8 cellular contexts compared by ENCODE assay signal in the genomic region with DNA sequence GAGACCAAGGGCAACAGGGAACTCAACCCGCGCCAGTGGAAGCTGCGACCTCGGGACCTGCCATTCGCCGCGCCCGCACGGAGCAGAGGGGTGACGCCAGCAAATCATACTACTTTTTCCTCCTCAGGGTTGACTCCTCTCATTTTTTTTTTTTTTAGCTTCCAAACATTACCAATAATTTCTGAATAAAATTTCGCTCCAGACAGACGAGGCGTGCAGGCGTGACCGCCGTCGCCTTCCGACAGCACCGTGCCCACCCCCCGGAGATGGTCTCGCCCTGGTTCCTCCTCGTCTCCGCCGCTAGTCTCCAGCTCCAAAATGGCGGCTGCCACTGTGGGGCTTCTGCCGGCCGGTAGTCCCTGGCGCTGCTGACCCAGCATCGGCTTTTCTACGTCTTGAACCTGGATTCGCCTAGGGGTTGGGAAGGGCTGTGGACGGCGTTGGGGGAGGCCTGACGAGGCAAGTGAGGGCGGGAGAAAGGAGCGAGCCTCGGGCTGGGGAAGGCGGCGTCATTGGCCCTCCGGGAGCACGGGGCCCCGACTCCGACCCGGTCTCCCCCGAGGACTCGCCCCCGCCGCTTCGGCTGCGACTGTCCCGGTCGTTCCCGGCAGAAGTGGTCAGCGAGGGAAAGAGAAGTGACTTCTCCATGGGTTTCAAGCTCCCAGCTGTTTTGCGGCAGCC. TPM values are rescaled to one million over a fixed set of nuclear protein-coding genes. Genes with fewer than 3 reads are reported as not detected.
A peak's percentile ranks its signal among the peaks of the same experiment; 100 is the strongest.
DNase-seq lines count a peak whose midpoint lies in the region; ATAC-seq and TF ChIP-seq lines count a peak whose summit lies in the region.

A gene (plus strand): TSS at position 300 of the 681 bp plus-strand sequence. CDS start 9,016 bp downstream, outside the sequence.
A gene (minus strand): TSS at position 37 of the 681 bp plus-strand sequence. CDS start 4,069 bp downstream, outside the sequence.

- peak within 1 kb of the TSS; percentile 69 for H3K4me3 ChIP-seq in GM12865 (ENCODE audit: low read depth, low read length)
- peak within 1 kb of the TSS; percentile 74 for H3K4me3 ChIP-seq in upper lobe of right lung

- peak; percentile 92 for DNase-seq in GM12865 (ENCODE audit: low read depth)
- peak; percentile 95 for DNase-seq in NCI-H1092 treated with DMSO at 0.1 percent for 48 hours (lab: John Stamatoyannopoulos, UW)
- DNase-seq in T-cell: peak; percentile 48 to 86 (median 76)
- peak; percentile 95 for DNase-seq in cardiac septum (ENCODE audit: low spot score)
- DNase-seq in posterior vena cava (ENCODE audit: low spot score): peak; percentile 96
- DNase-seq in upper lobe of right lung: peak; percentile 93

- ATAC-seq in HG02610 (IDR thresholded peaks at IDR 0.05; ENCODE audit: unreplicated experiment): peak; percentile 83
- ATAC-seq in T-cell (replicated peaks in 1 of 4): peak; percentile 89 to 91 (median 90)
- peak; percentile 95 for ATAC-seq in upper lobe of right lung

- peaks cover 1% of the 10 kb centered on the region for H3K36me3 Mint-ChIP-seq in T-cell

- peak within 1 kb of the TSS; percentile 98 to 99 (median 98) for H3K4me3 Mint-ChIP-seq in T-cell

- TF ChIP-seq CTCF in GM12865 (IDR thresholded peaks at IDR 0.05; ENCODE audit: insufficient read depth, low read depth, low read length, missing control alignments): no peak
- TF ChIP-seq CTCF in upper lobe of right lung (IDR thresholded peaks at IDR 0.05): no peak

- intact Hi-C loops in cardiac septum (cut with DNase I) (loop anchor here (2.0 to 5.0 kb wide), 4 partner anchors 15 to 560 kb away; a partner anchor contains a TSS), posterior vena cava (cut with DNase I) (loop anchor here in 1 of 2 donors (10.0 kb wide), 1 partner anchor 563 kb away; no protein-coding TSS in a partner anchor), upper lobe of right lung (cut with DNase I) (no loop called here)

- H3K4me1 Mint-ChIP-seq in T-cell: peaks cover 42 to 52% (median 50%) of the 10 kb centered on the region in 3 donors

- H3K4me1 ChIP-seq in upper lobe of right lung: peaks cover 29% of the 10 kb centered on the region

- H3K36me3 ChIP-seq in upper lobe of right lung: peaks cover 37% of the 10 kb centered on the region

- CTCF ChIA-PET in T-cell (lab: Charles Lee): interaction anchor here (0.6 to 7.3 kb wide), 10 partner anchors 10 to 1364 kb away, joined by 3 to 125 read pairs (median 4); a partner anchor contains a TSS

- whole genome bisulfite sequencing in adipose tissue, 3 donors: 0% methylated on average over 51 to 55 of the region's 55 CpGs

- H3K27me3 ChIP-seq in upper lobe of right lung: no peaks in the 10 kb centered on the region

- H3K9me3 Mint-ChIP-seq in T-cell: no peaks in the 10 kb centered on the region

- H3K27ac Mint-ChIP-seq in T-cell: peak within 1 kb of the TSS; percentile 100

- no peaks in the 10 kb centered on the region for H3K27me3 Mint-ChIP-seq in T-cell

- H3K27ac ChIP-seq in adipose tissue (ENCODE audit: low read depth, low read length): peak within 1 kb of the TSS; percentile 94
- H3K27ac ChIP-seq in upper lobe of right lung: peak within 1 kb of the TSS; percentile 93

- H3K9me3 ChIP-seq in upper lobe of right lung: no peaks in the 10 kb centered on the region

- POLR2A ChIA-PET in T-cell (lab: Charles Lee): interaction anchor here (0.6 to 2.1 kb wide), 15 partner anchors 15 to 1857 kb away, joined by 3 to 14 read pairs (median 3); a partner anchor contains a TSS

RNA-seq across cellular contexts. Expression of the first gene that starts in this region (rescaled TPM):
- 10 to 100 TPM; 27.6 to 57.4 (median 45.5) TPM for total RNA-seq in T-cell
- 10 to 100 TPM in 1 of 3 donors, 1 to 10 TPM in 2; 5.8 to 10.9 (median 9.4) TPM for polyA plus RNA-seq in adipose tissue
- 41.1 TPM for total RNA-seq in cardiac septum
- total RNA-seq in posterior vena cava: 10 to 100 TPM; 42.0 to 50.5 TPM
- total RNA-seq in upper lobe of right lung: 58.6 TPM

RNA-seq across cellular contexts. Expression of the second gene that starts in this region (rescaled TPM):
- 10 to 100 TPM; 40.1 to 81.1 (median 75.0) TPM for total RNA-seq in T-cell
- 100 to 1,000 TPM; 176 to 900 (median 508) TPM for polyA plus RNA-seq in adipose tissue
- total RNA-seq in cardiac septum: 410 TPM
- total RNA-seq in posterior vena cava: 100 to 1,000 TPM in 1 of 2 donors, 10 to 100 TPM in 1; 92.3 to 158 TPM
- total RNA-seq in upper lobe of right lung: 95.4 TPM

Comparison
In these comparisons a context has a peak if more than half of its experiments do, and no peak if none do; other contexts are left out.
1. Peak in every context shown above with its lines: DNase-seq, ATAC-seq, H3K4me3 ChIP-seq and H3K27ac ChIP-seq.